Comparison of ENCODE assay signal across 2 cellular contexts in genomic region chr6:119195204-119195603, GRCh38.
TF ChIP-seq lines count a peak whose summit lies in the region.

No MANE protein-coding gene starts in this region.

TF ChIP-seq in HepG2, 621 proteins besides CTCF, POLR2A, EP300 and RAD21 (continued from another document):
- TF ChIP-seq RBM22 (optimal IDR thresholded peaks at IDR 0.05; ENCODE audit: low read length) = peak; percentile 98
- TF ChIP-seq SSRP1 (CRISPR knock-in tag; IDR thresholded peaks at IDR 0.05) = 0 out of 2 replicates have a peak, but pooled peaks have one; percentile 11
- TF ChIP-seq POLR2AphosphoS5 (IDR thresholded peaks at IDR 0.05; ENCODE audit: low read depth, low read length) = 0 out of 2 replicates have a peak, but pooled peaks have one; percentile 19
TF ChIP-seq in HepG2: peak in this region for 3.

TF ChIP-seq in GM12878, 131 proteins besides CTCF, POLR2A, EP300 and RAD21 (continued from another document):
- TF ChIP-seq IRF3 (IDR thresholded peaks at IDR 0.05) = no peak
- no peak for TF ChIP-seq ZSCAN29 (IDR thresholded peaks at IDR 0.05)
- TF ChIP-seq SREBF1 (IDR thresholded peaks at IDR 0.05; ENCODE audit: low read length) = no peak
- TF ChIP-seq RAD51 (IDR thresholded peaks at IDR 0.05) = no peak
- TF ChIP-seq ZNF24 (IDR thresholded peaks at IDR 0.05) = no peak
- no peak for TF ChIP-seq BRCA1 (IDR thresholded peaks at IDR 0.05; ENCODE audit: low read depth, low read length)
- TF ChIP-seq ZNF384 (IDR thresholded peaks at IDR 0.05; ENCODE audit: borderline replicate concordance, low read depth, low read length) = no peak
- no peak for TF ChIP-seq MEF2B (IDR thresholded peaks at IDR 0.05; ENCODE audit: partially characterized antibody, poor library complexity, severe bottlenecking)
- TF ChIP-seq GABPA (IDR thresholded peaks at IDR 0.05; ENCODE audit: low read depth) = no peak
